Comparison of ENCODE assay signal across 1 cellular context in genomic region chr20:50389437-50389807, GRCh38.
A peak's percentile ranks its signal among the peaks of the same experiment; 100 is the strongest.
TF ChIP-seq lines count a peak whose summit lies in the region.

No MANE protein-coding gene starts in this region.

TF ChIP-seq in HepG2, 621 proteins besides CTCF, POLR2A, EP300 and RAD21 (continued from another document and continues in another):
- TF ChIP-seq, protein P1, sequence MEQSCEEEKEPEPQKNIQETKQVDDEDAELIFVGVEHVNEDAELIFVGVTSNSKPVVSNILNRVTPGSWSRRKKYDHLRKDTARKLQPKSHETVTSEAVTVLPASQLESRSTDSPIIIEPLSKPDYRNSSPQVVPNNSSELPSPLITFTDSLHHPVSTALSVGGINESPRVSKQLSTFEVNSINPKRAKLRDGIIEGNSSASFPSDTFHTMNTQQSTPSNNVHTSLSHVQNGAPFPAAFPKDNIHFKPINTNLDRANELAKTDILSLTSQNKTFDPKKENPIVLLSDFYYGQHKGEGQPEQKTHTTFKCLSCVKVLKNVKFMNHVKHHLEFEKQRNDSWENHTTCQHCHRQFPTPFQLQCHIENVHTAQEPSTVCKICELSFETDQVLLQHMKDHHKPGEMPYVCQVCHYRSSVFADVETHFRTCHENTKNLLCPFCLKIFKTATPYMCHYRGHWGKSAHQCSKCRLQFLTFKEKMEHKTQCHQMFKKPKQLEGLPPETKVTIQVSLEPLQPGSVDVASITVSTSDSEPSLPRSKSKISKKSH (CRISPR knock-in tag; IDR thresholded peaks at IDR 0.05; ENCODE audit: borderline replicate concordance), result 0 out of 2 replicates have a peak, but pooled peaks have one; percentile 18
- TF ChIP-seq, protein P2, sequence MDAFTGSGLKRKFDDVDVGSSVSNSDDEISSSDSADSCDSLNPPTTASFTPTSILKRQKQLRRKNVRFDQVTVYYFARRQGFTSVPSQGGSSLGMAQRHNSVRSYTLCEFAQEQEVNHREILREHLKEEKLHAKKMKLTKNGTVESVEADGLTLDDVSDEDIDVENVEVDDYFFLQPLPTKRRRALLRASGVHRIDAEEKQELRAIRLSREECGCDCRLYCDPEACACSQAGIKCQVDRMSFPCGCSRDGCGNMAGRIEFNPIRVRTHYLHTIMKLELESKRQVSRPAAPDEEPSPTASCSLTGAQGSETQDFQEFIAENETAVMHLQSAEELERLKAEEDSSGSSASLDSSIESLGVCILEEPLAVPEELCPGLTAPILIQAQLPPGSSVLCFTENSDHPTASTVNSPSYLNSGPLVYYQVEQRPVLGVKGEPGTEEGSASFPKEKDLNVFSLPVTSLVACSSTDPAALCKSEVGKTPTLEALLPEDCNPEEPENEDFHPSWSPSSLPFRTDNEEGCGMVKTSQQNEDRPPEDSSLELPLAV (CRISPR knock-in tag; conservative IDR thresholded peaks at IDR 0.05; ENCODE audit: low read depth), result no peak
- TF ChIP-seq ZNF782 (CRISPR knock-in tag; IDR thresholded peaks at IDR 0.05; ENCODE audit: borderline replicate concordance) (no peak), SATB2 (CRISPR knock-in tag; IDR thresholded peaks at IDR 0.05) (no peak), MAFF (IDR thresholded peaks at IDR 0.05; ENCODE audit: low read depth, low read length) (no peak), ZNF33A (CRISPR knock-in tag; IDR thresholded peaks at IDR 0.05; ENCODE audit: borderline replicate concordance) (no peak), SP140L (CRISPR knock-in tag; IDR thresholded peaks at IDR 0.05; ENCODE audit: borderline replicate concordance) (peak; percentile 78; the same call in 1 of the 2 replicates), ISX (CRISPR knock-in tag; conservative IDR thresholded peaks at IDR 0.05) (no peak), MXD1 (CRISPR knock-in tag; IDR thresholded peaks at IDR 0.05) (0 out of 2 replicates have a peak, but pooled peaks have one; percentile 14), ZNF205 (CRISPR knock-in tag; IDR thresholded peaks at IDR 0.05) (peak; percentile 83), PAF1 (CRISPR knock-in tag; IDR thresholded peaks at IDR 0.05) (no peak), ZKSCAN8 (CRISPR knock-in tag; IDR thresholded peaks at IDR 0.05; ENCODE audit: borderline replicate concordance) (no peak), MTA1 (CRISPR knock-in tag; IDR thresholded peaks at IDR 0.05; ENCODE audit: borderline replicate concordance) (no peak), SRSF9 (IDR thresholded peaks at IDR 0.05; ENCODE audit: borderline replicate concordance, insufficient read depth, low read depth, low read length, poor library complexity, severe bottlenecking) (no peak), CBFB (CRISPR knock-in tag; IDR thresholded peaks at IDR 0.05) (0 out of 2 replicates have a peak, but pooled peaks have one; percentile 73), SMAD9 (CRISPR knock-in tag; IDR thresholded peaks at IDR 0.05) (no peak), ZNF841 (CRISPR knock-in tag; IDR thresholded peaks at IDR 0.05; ENCODE audit: borderline replicate concordance) (no peak), ZNF235 (CRISPR knock-in tag; IDR thresholded peaks at IDR 0.05; ENCODE audit: borderline replicate concordance) (0 out of 2 replicates have a peak, but pooled peaks have one; percentile 39), IRX3 (CRISPR knock-in tag; IDR thresholded peaks at IDR 0.05; ENCODE audit: borderline replicate concordance, low read depth) (no peak), ZNF850 (CRISPR knock-in tag; conservative IDR thresholded peaks at IDR 0.05) (no peak), CREM (IDR thresholded peaks at IDR 0.05) (peak; percentile 94), CREM (CRISPR knock-in tag; IDR thresholded peaks at IDR 0.05) (no peak), XBP1 (CRISPR knock-in tag; IDR thresholded peaks at IDR 0.05) (no peak), KDM6A (CRISPR knock-in tag; IDR thresholded peaks at IDR 0.05; ENCODE audit: low read depth) (peak; percentile 91), ZBTB38 (CRISPR knock-in tag; IDR thresholded peaks at IDR 0.05) (no peak), ZNF83 (CRISPR knock-in tag; IDR thresholded peaks at IDR 0.05; ENCODE audit: borderline replicate concordance) (0 out of 2 replicates have a peak, but pooled peaks have one; percentile 38), KDM3A (CRISPR knock-in tag; IDR thresholded peaks at IDR 0.05; ENCODE audit: low read depth) (0 out of 2 replicates have a peak, but pooled peaks have one; percentile 60), ELF4 (CRISPR knock-in tag; IDR thresholded peaks at IDR 0.05; ENCODE audit: borderline replicate concordance) (no peak), NFE2L1 (CRISPR knock-in tag; IDR thresholded peaks at IDR 0.05; ENCODE audit: borderline replicate concordance) (no peak), TOE1 (CRISPR knock-in tag; IDR thresholded peaks at IDR 0.05) (0 out of 2 replicates have a peak, but pooled peaks have one; percentile 83), SP1 (IDR thresholded peaks at IDR 0.05) (no peak), SP1 (CRISPR knock-in tag; IDR thresholded peaks at IDR 0.05) (peak; percentile 47), ZNF775 (CRISPR knock-in tag; IDR thresholded peaks at IDR 0.05; ENCODE audit: borderline replicate concordance) (no peak), RFX3 (CRISPR knock-in tag; IDR thresholded peaks at IDR 0.05) (no peak; the same call in 1 of the 2 replicates), RAD51 (IDR thresholded peaks at IDR 0.05; ENCODE audit: borderline replicate concordance) (no peak), ZFP36L2 (CRISPR knock-in tag; IDR thresholded peaks at IDR 0.05) (no peak), RARA (CRISPR knock-in tag; IDR thresholded peaks at IDR 0.05) (peak; percentile 98), ZNF276 (CRISPR knock-in tag; IDR thresholded peaks at IDR 0.05; ENCODE audit: low read depth) (0 out of 2 replicates have a peak, but pooled peaks have one; percentile 7), FOXA3 (CRISPR knock-in tag; IDR thresholded peaks at IDR 0.05) (peak; percentile 96), GABPB1 (CRISPR knock-in tag; IDR thresholded peaks at IDR 0.05) (no peak; the same call in 1 of the 2 replicates), ZNF678 (CRISPR knock-in tag; IDR thresholded peaks at IDR 0.05) (no peak), ZNF138 (CRISPR knock-in tag; IDR thresholded peaks at IDR 0.05; ENCODE audit: low read depth) (no peak)
- TF ChIP-seq, protein P3, sequence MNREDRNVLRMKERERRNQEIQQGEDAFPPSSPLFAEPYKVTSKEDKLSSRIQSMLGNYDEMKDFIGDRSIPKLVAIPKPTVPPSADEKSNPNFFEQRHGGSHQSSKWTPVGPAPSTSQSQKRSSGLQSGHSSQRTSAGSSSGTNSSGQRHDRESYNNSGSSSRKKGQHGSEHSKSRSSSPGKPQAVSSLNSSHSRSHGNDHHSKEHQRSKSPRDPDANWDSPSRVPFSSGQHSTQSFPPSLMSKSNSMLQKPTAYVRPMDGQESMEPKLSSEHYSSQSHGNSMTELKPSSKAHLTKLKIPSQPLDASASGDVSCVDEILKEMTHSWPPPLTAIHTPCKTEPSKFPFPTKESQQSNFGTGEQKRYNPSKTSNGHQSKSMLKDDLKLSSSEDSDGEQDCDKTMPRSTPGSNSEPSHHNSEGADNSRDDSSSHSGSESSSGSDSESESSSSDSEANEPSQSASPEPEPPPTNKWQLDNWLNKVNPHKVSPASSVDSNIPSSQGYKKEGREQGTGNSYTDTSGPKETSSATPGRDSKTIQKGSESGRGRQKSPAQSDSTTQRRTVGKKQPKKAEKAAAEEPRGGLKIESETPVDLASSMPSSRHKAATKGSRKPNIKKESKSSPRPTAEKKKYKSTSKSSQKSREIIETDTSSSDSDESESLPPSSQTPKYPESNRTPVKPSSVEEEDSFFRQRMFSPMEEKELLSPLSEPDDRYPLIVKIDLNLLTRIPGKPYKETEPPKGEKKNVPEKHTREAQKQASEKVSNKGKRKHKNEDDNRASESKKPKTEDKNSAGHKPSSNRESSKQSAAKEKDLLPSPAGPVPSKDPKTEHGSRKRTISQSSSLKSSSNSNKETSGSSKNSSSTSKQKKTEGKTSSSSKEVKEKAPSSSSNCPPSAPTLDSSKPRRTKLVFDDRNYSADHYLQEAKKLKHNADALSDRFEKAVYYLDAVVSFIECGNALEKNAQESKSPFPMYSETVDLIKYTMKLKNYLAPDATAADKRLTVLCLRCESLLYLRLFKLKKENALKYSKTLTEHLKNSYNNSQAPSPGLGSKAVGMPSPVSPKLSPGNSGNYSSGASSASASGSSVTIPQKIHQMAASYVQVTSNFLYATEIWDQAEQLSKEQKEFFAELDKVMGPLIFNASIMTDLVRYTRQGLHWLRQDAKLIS (CRISPR knock-in tag; IDR thresholded peaks at IDR 0.05), result no peak
- TF ChIP-seq, protein P4, sequence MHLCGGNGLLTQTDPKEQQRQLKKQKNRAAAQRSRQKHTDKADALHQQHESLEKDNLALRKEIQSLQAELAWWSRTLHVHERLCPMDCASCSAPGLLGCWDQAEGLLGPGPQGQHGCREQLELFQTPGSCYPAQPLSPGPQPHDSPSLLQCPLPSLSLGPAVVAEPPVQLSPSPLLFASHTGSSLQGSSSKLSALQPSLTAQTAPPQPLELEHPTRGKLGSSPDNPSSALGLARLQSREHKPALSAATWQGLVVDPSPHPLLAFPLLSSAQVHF (CRISPR knock-in tag; IDR thresholded peaks at IDR 0.05), result no peak
- TF ChIP-seq, protein P5, sequence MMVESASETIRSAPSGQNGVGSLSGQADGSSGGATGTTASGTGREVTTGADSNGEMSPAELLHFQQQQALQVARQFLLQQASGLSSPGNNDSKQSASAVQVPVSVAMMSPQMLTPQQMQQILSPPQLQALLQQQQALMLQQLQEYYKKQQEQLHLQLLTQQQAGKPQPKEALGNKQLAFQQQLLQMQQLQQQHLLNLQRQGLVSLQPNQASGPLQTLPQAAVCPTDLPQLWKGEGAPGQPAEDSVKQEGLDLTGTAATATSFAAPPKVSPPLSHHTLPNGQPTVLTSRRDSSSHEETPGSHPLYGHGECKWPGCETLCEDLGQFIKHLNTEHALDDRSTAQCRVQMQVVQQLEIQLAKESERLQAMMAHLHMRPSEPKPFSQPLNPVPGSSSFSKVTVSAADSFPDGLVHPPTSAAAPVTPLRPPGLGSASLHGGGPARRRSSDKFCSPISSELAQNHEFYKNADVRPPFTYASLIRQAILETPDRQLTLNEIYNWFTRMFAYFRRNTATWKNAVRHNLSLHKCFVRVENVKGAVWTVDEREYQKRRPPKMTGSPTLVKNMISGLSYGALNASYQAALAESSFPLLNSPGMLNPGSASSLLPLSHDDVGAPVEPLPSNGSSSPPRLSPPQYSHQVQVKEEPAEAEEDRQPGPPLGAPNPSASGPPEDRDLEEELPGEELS (CRISPR knock-in tag; IDR thresholded peaks at IDR 0.05), result peak; percentile 98
- TF ChIP-seq, protein P6, sequence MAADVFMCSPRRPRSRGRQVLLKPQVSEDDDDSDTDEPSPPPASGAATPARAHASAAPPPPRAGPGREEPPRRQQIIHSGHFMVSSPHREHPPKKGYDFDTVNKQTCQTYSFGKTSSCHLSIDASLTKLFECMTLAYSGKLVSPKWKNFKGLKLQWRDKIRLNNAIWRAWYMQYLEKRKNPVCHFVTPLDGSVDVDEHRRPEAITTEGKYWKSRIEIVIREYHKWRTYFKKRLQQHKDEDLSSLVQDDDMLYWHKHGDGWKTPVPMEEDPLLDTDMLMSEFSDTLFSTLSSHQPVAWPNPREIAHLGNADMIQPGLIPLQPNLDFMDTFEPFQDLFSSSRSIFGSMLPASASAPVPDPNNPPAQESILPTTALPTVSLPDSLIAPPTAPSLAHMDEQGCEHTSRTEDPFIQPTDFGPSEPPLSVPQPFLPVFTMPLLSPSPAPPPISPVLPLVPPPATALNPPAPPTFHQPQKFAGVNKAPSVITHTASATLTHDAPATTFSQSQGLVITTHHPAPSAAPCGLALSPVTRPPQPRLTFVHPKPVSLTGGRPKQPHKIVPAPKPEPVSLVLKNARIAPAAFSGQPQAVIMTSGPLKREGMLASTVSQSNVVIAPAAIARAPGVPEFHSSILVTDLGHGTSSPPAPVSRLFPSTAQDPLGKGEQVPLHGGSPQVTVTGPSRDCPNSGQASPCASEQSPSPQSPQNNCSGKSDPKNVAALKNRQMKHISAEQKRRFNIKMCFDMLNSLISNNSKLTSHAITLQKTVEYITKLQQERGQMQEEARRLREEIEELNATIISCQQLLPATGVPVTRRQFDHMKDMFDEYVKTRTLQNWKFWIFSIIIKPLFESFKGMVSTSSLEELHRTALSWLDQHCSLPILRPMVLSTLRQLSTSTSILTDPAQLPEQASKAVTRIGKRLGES (CRISPR knock-in tag; IDR thresholded peaks at IDR 0.05; ENCODE audit: borderline replicate concordance), result no peak
- TF ChIP-seq, protein P7, sequence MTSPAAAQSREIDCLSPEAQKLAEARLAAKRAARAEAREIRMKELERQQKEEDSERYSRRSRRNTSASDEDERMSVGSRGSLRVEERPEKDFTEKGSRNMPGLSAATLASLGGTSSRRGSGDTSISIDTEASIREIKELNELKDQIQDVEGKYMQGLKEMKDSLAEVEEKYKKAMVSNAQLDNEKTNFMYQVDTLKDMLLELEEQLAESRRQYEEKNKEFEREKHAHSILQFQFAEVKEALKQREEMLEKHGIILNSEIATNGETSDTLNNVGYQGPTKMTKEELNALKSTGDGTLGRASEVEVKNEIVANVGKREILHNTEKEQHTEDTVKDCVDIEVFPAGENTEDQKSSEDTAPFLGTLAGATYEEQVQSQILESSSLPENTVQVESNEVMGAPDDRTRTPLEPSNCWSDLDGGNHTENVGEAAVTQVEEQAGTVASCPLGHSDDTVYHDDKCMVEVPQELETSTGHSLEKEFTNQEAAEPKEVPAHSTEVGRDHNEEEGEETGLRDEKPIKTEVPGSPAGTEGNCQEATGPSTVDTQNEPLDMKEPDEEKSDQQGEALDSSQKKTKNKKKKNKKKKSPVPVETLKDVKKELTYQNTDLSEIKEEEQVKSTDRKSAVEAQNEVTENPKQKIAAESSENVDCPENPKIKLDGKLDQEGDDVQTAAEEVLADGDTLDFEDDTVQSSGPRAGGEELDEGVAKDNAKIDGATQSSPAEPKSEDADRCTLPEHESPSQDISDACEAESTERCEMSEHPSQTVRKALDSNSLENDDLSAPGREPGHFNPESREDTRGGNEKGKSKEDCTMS (CRISPR knock-in tag; conservative IDR thresholded peaks at IDR 0.05), result 0 out of 2 replicates have a peak, but pooled peaks have one; percentile 48
- TF ChIP-seq, protein P8, sequence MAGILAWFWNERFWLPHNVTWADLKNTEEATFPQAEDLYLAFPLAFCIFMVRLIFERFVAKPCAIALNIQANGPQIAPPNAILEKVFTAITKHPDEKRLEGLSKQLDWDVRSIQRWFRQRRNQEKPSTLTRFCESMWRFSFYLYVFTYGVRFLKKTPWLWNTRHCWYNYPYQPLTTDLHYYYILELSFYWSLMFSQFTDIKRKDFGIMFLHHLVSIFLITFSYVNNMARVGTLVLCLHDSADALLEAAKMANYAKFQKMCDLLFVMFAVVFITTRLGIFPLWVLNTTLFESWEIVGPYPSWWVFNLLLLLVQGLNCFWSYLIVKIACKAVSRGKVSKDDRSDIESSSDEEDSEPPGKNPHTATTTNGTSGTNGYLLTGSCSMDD (CRISPR knock-in tag; IDR thresholded peaks at IDR 0.05), result no peak
